ENCODE assay signal across 1 cellular context in genomic region chr1:175853681-175854080, GRCh38.
TF ChIP-seq lines count a peak whose summit lies in the region.

No MANE protein-coding gene starts in this region.

TF ChIP-seq in WTC11, 78 proteins besides CTCF, POLR2A, EP300 and RAD21 (continued from another document):
- TF ChIP-seq AFF4 (CRISPR knock-in tag; IDR thresholded peaks at IDR 0.05; ENCODE audit: borderline replicate concordance) (no peak), MLX (CRISPR knock-in tag; IDR thresholded peaks at IDR 0.05) (no peak)
